1 cellular context compared by ENCODE assay signal in genomic region chr10:3759397-3759796, GRCh38.
TF ChIP-seq lines count a peak whose summit lies in the region.

No MANE protein-coding gene starts in this region.

TF ChIP-seq in K562, 482 proteins besides CTCF, POLR2A, EP300 and RAD21:
- TF ChIP-seq, protein P1, sequence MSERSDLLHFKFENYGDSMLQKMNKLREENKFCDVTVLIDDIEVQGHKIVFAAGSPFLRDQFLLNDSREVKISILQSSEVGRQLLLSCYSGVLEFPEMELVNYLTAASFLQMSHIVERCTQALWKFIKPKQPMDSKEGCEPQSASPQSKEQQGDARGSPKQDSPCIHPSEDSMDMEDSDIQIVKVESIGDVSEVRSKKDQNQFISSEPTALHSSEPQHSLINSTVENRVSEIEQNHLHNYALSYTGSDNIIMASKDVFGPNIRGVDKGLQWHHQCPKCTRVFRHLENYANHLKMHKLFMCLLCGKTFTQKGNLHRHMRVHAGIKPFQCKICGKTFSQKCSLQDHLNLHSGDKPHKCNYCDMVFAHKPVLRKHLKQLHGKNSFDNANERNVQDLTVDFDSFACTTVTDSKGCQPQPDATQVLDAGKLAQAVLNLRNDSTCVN (CRISPR knock-in tag; IDR thresholded peaks at IDR 0.05): peak; percentile 83; the same call in 1 of the 2 replicates
- TF ChIP-seq, protein P2, sequence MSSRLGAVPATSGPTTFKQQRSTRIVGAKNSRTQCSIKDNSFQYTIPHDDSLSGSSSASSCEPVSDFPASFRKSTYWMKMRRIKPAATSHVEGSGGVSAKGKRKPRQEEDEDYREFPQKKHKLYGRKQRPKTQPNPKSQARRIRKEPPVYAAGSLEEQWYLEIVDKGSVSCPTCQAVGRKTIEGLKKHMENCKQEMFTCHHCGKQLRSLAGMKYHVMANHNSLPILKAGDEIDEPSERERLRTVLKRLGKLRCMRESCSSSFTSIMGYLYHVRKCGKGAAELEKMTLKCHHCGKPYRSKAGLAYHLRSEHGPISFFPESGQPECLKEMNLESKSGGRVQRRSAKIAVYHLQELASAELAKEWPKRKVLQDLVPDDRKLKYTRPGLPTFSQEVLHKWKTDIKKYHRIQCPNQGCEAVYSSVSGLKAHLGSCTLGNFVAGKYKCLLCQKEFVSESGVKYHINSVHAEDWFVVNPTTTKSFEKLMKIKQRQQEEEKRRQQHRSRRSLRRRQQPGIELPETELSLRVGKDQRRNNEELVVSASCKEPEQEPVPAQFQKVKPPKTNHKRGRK (tag; IDR thresholded peaks at IDR 0.05): peak; percentile 79
- TF ChIP-seq, protein P3, sequence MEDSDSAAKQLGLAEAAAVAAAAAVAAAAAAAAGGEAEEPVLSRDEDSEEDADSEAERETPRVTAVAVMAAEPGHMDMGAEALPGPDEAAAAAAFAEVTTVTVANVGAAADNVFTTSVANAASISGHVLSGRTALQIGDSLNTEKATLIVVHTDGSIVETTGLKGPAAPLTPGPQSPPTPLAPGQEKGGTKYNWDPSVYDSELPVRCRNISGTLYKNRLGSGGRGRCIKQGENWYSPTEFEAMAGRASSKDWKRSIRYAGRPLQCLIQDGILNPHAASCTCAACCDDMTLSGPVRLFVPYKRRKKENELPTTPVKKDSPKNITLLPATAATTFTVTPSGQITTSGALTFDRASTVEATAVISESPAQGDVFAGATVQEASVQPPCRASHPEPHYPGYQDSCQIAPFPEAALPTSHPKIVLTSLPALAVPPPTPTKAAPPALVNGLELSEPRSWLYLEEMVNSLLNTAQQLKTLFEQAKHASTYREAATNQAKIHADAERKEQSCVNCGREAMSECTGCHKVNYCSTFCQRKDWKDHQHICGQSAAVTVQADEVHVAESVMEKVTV (CRISPR knock-in tag; IDR thresholded peaks at IDR 0.05): no peak
- TF ChIP-seq, protein P4, sequence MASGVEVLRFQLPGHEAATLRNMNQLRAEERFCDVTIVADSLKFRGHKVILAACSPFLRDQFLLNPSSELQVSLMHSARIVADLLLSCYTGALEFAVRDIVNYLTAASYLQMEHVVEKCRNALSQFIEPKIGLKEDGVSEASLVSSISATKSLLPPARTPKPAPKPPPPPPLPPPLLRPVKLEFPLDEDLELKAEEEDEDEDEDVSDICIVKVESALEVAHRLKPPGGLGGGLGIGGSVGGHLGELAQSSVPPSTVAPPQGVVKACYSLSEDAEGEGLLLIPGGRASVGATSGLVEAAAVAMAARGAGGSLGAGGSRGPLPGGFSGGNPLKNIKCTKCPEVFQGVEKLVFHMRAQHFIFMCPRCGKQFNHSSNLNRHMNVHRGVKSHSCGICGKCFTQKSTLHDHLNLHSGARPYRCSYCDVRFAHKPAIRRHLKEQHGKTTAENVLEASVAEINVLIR (CRISPR knock-in tag; IDR thresholded peaks at IDR 0.05): no peak
- TF ChIP-seq, protein P5, sequence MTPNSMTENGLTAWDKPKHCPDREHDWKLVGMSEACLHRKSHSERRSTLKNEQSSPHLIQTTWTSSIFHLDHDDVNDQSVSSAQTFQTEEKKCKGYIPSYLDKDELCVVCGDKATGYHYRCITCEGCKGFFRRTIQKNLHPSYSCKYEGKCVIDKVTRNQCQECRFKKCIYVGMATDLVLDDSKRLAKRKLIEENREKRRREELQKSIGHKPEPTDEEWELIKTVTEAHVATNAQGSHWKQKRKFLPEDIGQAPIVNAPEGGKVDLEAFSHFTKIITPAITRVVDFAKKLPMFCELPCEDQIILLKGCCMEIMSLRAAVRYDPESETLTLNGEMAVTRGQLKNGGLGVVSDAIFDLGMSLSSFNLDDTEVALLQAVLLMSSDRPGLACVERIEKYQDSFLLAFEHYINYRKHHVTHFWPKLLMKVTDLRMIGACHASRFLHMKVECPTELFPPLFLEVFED (CRISPR knock-in tag; conservative IDR thresholded peaks at IDR 0.05): peak; percentile 78; the same call in 1 of the 2 replicates
- TF ChIP-seq HDAC1 (IDR thresholded peaks at IDR 0.05) (0 out of 4 replicates have a peak, but pooled peaks of 1 of the 2 experiments have one; percentile 13), OTX1 (CRISPR knock-in tag; IDR thresholded peaks at IDR 0.05) (0 out of 2 replicates have a peak, but pooled peaks have one; percentile 47), ARHGAP35 (IDR thresholded peaks at IDR 0.05; ENCODE audit: partially characterized antibody) (peak; percentile 64)
TF ChIP-seq in K562: peak in this region for 6.
